ENCODE assay signal across 8 cellular contexts in the genomic region with DNA sequence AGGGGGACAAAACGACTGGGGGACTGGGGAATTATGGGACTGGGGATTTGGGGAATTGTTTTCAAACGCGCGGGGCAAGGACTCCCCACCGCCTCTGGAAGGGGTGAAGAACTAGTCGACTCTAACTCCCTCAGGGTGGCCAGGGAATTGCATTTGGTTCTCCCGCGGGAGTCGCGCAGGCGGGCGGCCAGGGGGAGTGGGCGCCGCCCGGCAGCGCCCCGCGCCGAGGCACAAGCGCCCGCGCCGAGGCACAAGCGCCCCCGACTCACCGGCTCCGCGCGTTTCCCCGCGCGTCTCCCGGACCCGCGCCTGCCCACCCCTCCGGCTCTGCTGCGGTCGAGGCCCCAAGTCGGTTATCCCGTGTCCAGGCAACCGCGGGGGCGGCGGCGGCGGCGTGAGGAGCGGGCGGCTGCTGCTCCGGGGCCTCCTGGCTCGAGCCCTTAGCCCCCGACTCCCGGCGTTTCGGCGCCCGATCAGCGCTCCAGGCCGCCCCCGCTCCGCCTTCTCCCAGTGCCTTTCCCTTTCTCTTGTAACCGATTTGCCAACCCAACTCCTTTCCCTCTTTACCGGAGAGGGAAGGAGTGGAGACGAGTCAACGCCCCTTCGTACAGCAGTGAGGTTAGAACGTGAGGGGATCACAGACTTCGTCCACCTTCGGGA. TPM values are rescaled to one million over a fixed set of nuclear protein-coding genes. Genes with fewer than 3 reads are reported as not detected.
DNase-seq lines count a peak whose midpoint lies in the region; ATAC-seq and TF ChIP-seq lines count a peak whose summit lies in the region.

A gene with protein sequence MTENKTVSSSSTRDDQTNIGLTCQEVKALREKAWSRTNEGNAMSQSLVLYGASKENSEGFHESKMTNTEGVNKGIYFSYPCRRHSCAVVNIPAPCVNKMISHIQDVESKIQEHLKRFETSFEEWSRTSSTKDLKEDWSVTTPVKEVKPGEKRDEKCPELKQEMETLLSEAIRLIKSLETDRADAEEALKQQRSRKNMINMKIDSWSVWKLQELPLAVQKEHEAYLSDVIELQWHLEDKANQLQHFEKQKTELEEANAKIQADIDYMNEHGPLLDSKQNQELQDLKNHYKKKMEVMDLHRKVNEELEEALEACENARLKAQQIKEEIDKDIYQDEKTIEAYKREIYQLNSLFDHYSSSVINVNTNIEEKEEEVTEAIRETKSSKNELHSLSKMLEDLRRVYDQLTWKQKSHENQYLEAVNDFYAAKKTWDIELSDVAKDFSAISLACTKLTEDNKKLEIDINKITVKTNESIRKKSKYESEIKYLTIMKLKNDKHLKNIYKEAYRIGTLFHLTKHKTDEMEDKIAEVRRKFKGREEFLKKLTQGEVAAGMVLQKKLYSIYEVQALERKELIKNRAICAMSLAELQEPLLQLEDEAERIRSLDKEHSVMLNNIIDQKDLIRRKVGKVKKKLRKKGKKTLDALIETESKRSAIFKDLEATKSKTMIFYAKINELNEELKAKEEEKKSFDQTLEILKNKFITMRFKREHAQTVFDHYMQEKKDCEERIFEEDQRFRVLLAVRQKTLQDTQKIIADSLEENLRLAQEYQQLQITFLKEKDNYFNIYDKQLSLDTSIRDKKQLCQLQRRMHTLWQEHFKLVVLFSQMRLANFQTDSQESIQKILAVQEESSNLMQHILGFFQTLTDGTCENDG (minus strand): TSS at position 338 of the 660 bp plus-strand sequence. CDS start 28,633 bp downstream, outside the sequence.

- no peak within 1 kb of the TSS for H3K27ac Mint-ChIP-seq in activated naive CD4-positive, alpha-beta T cell treated with anti-CD3 and anti-CD28 coated beads for 36 hours

- no peak for TF ChIP-seq CTCF in coronary artery (IDR thresholded peaks at IDR 0.05)
- no peak for TF ChIP-seq CTCF in lower leg skin (IDR thresholded peaks at IDR 0.05)
- TF ChIP-seq CTCF in RWPE1 (conservative IDR thresholded peaks at IDR 0.05; ENCODE audit: low read depth) = no peak

- DNase-seq in NCI-H524 (lab: John Stamatoyannopoulos, UW) (peak; percentile 49 to 68), NCI-H524 treated with DMSO at 0.1 percent for 48 hours (lab: John Stamatoyannopoulos, UW) (no peak), coronary artery (ENCODE audit: low spot score) (no peak), lower leg skin (ENCODE audit: low spot score in 2 of 2) (peak in 1 of 2 donors; percentile 85), ureter (ENCODE audit: low spot score) (peak; percentile 43), RWPE1 (ENCODE audit: low spot score) (no peak)
- DNase-seq in activated naive CD4-positive, alpha-beta T cell treated with anti-CD3 and anti-CD28 coated beads for 36 hours = no peak

- peaks cover 24% of the 10 kb centered on the region for H3K27me3 Mint-ChIP-seq in activated naive CD4-positive, alpha-beta T cell treated with anti-CD3 and anti-CD28 coated beads for 36 hours (ENCODE audit: low read depth)

- ATAC-seq in HG02970 (IDR thresholded peaks at IDR 0.05; ENCODE audit: low FRiP score, unreplicated experiment) = no peak

- CTCF ChIA-PET in activated naive CD4-positive, alpha-beta T cell treated with anti-CD3 and anti-CD28 coated beads for 36 hours (lab: Charles Lee) = no interaction called here
- CTCF ChIA-PET in RWPE1 (lab: Yijun Ruan, JAX) = no interaction called here

- H3K4me3 Mint-ChIP-seq in activated naive CD4-positive, alpha-beta T cell treated with anti-CD3 and anti-CD28 coated beads for 36 hours = no peak within 1 kb of the TSS

- 3 to 6% methylated on average over 42 of the region's 69 CpGs for WGBS in lower leg skin, 2 donors

- TF ChIP-seq POLR2A in lower leg skin (IDR thresholded peaks at IDR 0.05) = no peak

- no peaks in the 10 kb centered on the region for H3K36me3 Mint-ChIP-seq in activated naive CD4-positive, alpha-beta T cell treated with anti-CD3 and anti-CD28 coated beads for 36 hours (ENCODE audit: low read depth)

- POLR2A ChIA-PET in RWPE1 (lab: Yijun Ruan, JAX; ENCODE audit: low non-redundant PET) = no interaction called here

- H3K27ac ChIP-seq in coronary artery = peak within 1 kb of the TSS; percentile 9 to 71
- H3K27ac ChIP-seq in RWPE1 = no peak within 1 kb of the TSS

- H3K4me3 ChIP-seq in coronary artery = peak within 1 kb of the TSS; percentile 90
- H3K4me3 ChIP-seq in lower leg skin (ENCODE audit: low read depth, poor library complexity, severe bottlenecking) = peak within 1 kb of the TSS; percentile 18

- no peaks in the 10 kb centered on the region for H3K4me1 Mint-ChIP-seq in activated naive CD4-positive, alpha-beta T cell treated with anti-CD3 and anti-CD28 coated beads for 36 hours (ENCODE audit: low read depth)

- peaks cover 3% of the 10 kb centered on the region for H3K9me3 Mint-ChIP-seq in activated naive CD4-positive, alpha-beta T cell treated with anti-CD3 and anti-CD28 coated beads for 36 hours

- intact Hi-C loops in lower leg skin (cut with DNase I; ENCODE audit: low total_unique reads) = no loop called here
- intact Hi-C loops in activated naive CD4-positive, alpha-beta T cell treated with anti-CD3 and anti-CD28 coated beads for 36 hours (cut with micrococcal nuclease) = no loop called here

RNA-seq across cellular contexts. Expression of the gene that starts here (rescaled TPM):
- 1 to 10 TPM in 1 of 4 donors, under 1 TPM in 1, not detected in 2; 0.39 to 1.4 TPM for total RNA-seq in lower leg skin
- total RNA-seq in ureter = 1.9 TPM
- not detected for total RNA-seq in activated naive CD4-positive, alpha-beta T cell treated with anti-CD3 and anti-CD28 coated beads for 36 hours

Comparison
In these comparisons a context has a peak if more than half of its experiments do, and no peak if none do; other contexts are left out.
1. DNase-seq: peak in NCI-H524 (2 of 2) and ureter (single experiment); none in NCI-H524 treated with DMSO at 0.1 percent for 48 hours (single experiment), coronary artery (single experiment), activated naive CD4-positive, alpha-beta T cell treated with anti-CD3 and anti-CD28 coated beads for 36 hours (single experiment) and RWPE1 (single experiment).